ENCODE assay signal across 17 cellular contexts in genomic region chrX:123988423-123989116, GRCh38. TPM values are rescaled to one million over a fixed set of nuclear protein-coding genes. Genes with fewer than 3 reads are reported as not detected.
DNase-seq lines count a peak whose midpoint lies in the region; ATAC-seq and TF ChIP-seq lines count a peak whose summit lies in the region.
"Had no signal": no experiment of that assay in that cellular context is flagged by ENCODE, and none has a peak within 500 bp of the region (broad histone marks: within the 10 kb centered on the region; RNA-seq: fewer than 3 reads in every experiment).

No MANE protein-coding gene starts in this region.

- intact Hi-C loops in PC-3 (cut with micrococcal nuclease), result loop anchor here (5.0 kb wide), 1 partner anchor 34 kb away; no protein-coding TSS in a partner anchor
- intact Hi-C loops in natural killer cell (cut with micrococcal nuclease), result no loop called here

- no peaks in the 10 kb centered on the region for H3K9me3 ChIP-seq in PC-3 (ENCODE audit: low read length)
- H3K9me3 ChIP-seq: esophagus muscularis mucosa had no signal

- H3K9ac ChIP-seq in PC-3 (ENCODE audit: low read length), result no peak overlapping the region

- H3K9me3 Mint-ChIP-seq in brain (peaks cover 0 to 3% (median 0%) of the 10 kb centered on the region in 5 experiments), natural killer cell (no peaks in the 10 kb centered on the region)
- no peaks in the 10 kb centered on the region for H3K9me3 Mint-ChIP-seq in stimulated activated memory B cell treated with anti-CD40 and anti-IgM and Interleukin-4, amounts not matched to agents 10 μg/mL and 1 μg/mL and 100 μg/mL, for 72 hours
- H3K9me3 Mint-ChIP-seq: activated T-cell treated with anti-CD3 and anti-CD28 coated beads, Interleukin-2, amount 50 U/mL, for 24 hours; HFFc6 had no signal

- H3K4me3 ChIP-seq in PC-3 (ENCODE audit: low read length), result no peak overlapping the region
- H3K4me3 ChIP-seq: esophagus muscularis mucosa, skin epidermis had no signal

- no peak overlapping the region for H2AFZ ChIP-seq in PC-3 (ENCODE audit: low read length)

- H3K4me1 ChIP-seq in PC-3 (ENCODE audit: insufficient read depth, low read length), result peaks cover 20% of the 10 kb centered on the region

- no peaks in the 10 kb centered on the region for H3K9me2 ChIP-seq in PC-3 (replicated peaks; ENCODE audit: low read length)

- TF ChIP-seq CTCF in PC-3 (conservative IDR thresholded peaks at IDR 0.05; ENCODE audit: low read depth, low read length) (no peak), brain (conservative IDR thresholded peaks at IDR 0.05) (no peak), natural killer cell (IDR thresholded peaks at IDR 0.05) (no peak)

- H3K27me3 Mint-ChIP-seq in brain (no peaks in the 10 kb centered on the region), natural killer cell (ENCODE audit: low read depth in 2 of 2) (no peaks in the 10 kb centered on the region)
- H3K27me3 Mint-ChIP-seq in stimulated activated memory B cell treated with anti-CD40 and anti-IgM and Interleukin-4, amounts not matched to agents 10 μg/mL and 1 μg/mL and 100 μg/mL, for 72 hours, result no peaks in the 10 kb centered on the region
- H3K27me3 Mint-ChIP-seq: activated T-cell treated with anti-CD3 and anti-CD28 coated beads, Interleukin-2, amount 50 U/mL, for 24 hours had no signal

- H3K27me3 ChIP-seq in PC-3 (ENCODE audit: low read length), result no peaks in the 10 kb centered on the region
- H3K27me3 ChIP-seq: esophagus muscularis mucosa had no signal

- peaks cover 18% of the 10 kb centered on the region for H3K36me3 Mint-ChIP-seq in brain
- H3K36me3 Mint-ChIP-seq in natural killer cell, result no peaks in the 10 kb centered on the region
- no peaks in the 10 kb centered on the region for H3K36me3 Mint-ChIP-seq in stimulated activated memory B cell treated with anti-CD40 and anti-IgM and Interleukin-4, amounts not matched to agents 10 μg/mL and 1 μg/mL and 100 μg/mL, for 72 hours

- BruUV-seq in PC-3 (replicated peaks; lab: Mats Ljungman, UMichigan), result no TSS peak

- POLR2A ChIA-PET in PC-3 (lab: Charles Lee; ENCODE audit: unreplicated experiment), result no interaction called here

- H3K79me2 ChIP-seq in PC-3 (ENCODE audit: low read length), result peaks cover 89% of the 10 kb centered on the region

- peaks cover 21% of the 10 kb centered on the region for H3K4me1 Mint-ChIP-seq in brain
- peaks cover 34 to 35% of the 10 kb centered on the region in 2 donors for H3K4me1 Mint-ChIP-seq in natural killer cell
- H3K4me1 Mint-ChIP-seq in stimulated activated memory B cell treated with anti-CD40 and anti-IgM and Interleukin-4, amounts not matched to agents 10 μg/mL and 1 μg/mL and 100 μg/mL, for 72 hours, result peaks cover 32% of the 10 kb centered on the region

- CTCF ChIA-PET in PC-3 (lab: Charles Lee), result interaction anchor here (0.5 kb wide), 1 partner anchor 155 kb away, joined by 3 read pairs; no protein-coding TSS in a partner anchor

- H3F3A ChIP-seq in PC-3 (ENCODE audit: low read length, unreplicated experiment), result no peaks in the 10 kb centered on the region

- H3K4me2 ChIP-seq in PC-3 (ENCODE audit: low read length), result peak overlapping the region; percentile 12; the same call in 1 of the 2 replicates

- DNase-seq in COLO829 (ENCODE audit: low spot score), result peak; percentile 33
- peak; percentile 18 for DNase-seq in PC-3
- no peak for DNase-seq in natural killer cell
- no peak for DNase-seq in NCI-H524 treated with DMSO at 0.1 percent for 48 hours (lab: John Stamatoyannopoulos, UW)
- DNase-seq in iPS-NIHi7 (ENCODE audit: extremely low spot score), result no peak
- DNase-seq: activated T-cell treated with anti-CD3 and anti-CD28 coated beads, Interleukin-2, amount 50 U/mL, for 24 hours; GDM1; HFFc6; NK-92 treated with Interleukin-12 subunit alpha and Interleukin-12 subunit beta, amount 100 ng/mL, for 24 hours; posterior cingulate gyrus; stimulated activated CD4-positive, alpha-beta T cell treated with anti-CD3 and anti-CD28 coated beads, Interleukin-4, amount 100 ng/mL, for 24 hours; SW 1271 had no signal

- H3K4me3 Mint-ChIP-seq in brain (peak overlapping the region in 2 of 5 experiments; percentile 44 to 53), natural killer cell (peak overlapping the region; percentile 5)
- H3K4me3 Mint-ChIP-seq in stimulated activated memory B cell treated with anti-CD40 and anti-IgM and Interleukin-4, amounts not matched to agents 10 μg/mL and 1 μg/mL and 100 μg/mL, for 72 hours, result no peak overlapping the region
- H3K4me3 Mint-ChIP-seq: activated T-cell treated with anti-CD3 and anti-CD28 coated beads, Interleukin-2, amount 50 U/mL, for 24 hours; HFFc6 had no signal

- no peaks in the 10 kb centered on the region for H3K36me3 ChIP-seq in PC-3 (ENCODE audit: low read depth, low read length)
- H3K36me3 ChIP-seq: esophagus muscularis mucosa had no signal

- H4K20me1 ChIP-seq in PC-3 (ENCODE audit: low read length), result peaks cover 9% of the 10 kb centered on the region

- no peak overlapping the region for H3K27ac ChIP-seq in PC-3 (ENCODE audit: low read length)
- H3K27ac ChIP-seq: esophagus muscularis mucosa, skin epidermis had no signal

- ATAC-seq in PC-3 (peak; percentile 58), natural killer cell (no peak), HG03342 (IDR thresholded peaks at IDR 0.05; ENCODE audit: unreplicated experiment) (no peak)
- no peak for ATAC-seq in stimulated activated memory B cell treated with anti-CD40 and anti-IgM and Interleukin-4, amounts not matched to agents 10 μg/mL and 1 μg/mL and 100 μg/mL, for 72 hours

- H3K27ac Mint-ChIP-seq in brain, result peak overlapping the region in 4 of 5 experiments; percentile 5 to 78 (median 74)
- H3K27ac Mint-ChIP-seq in natural killer cell, result peak overlapping the region; percentile 4 to 69
- no peak overlapping the region for H3K27ac Mint-ChIP-seq in stimulated activated memory B cell treated with anti-CD40 and anti-IgM and Interleukin-4, amounts not matched to agents 10 μg/mL and 1 μg/mL and 100 μg/mL, for 72 hours
- H3K27ac Mint-ChIP-seq: activated T-cell treated with anti-CD3 and anti-CD28 coated beads, Interleukin-2, amount 50 U/mL, for 24 hours; HFFc6 had no signal

RNA-seq across cellular contexts. Expression of gene STAG2, which starts 27.1 kb away (rescaled TPM):
- total RNA-seq in PC-3 (2014; rRNA removed) (92.1 and 95.4 TPM in 2 replicates), natural killer cell (10 to 100 TPM; 91.7 to 97.2 (median 92.4) TPM)
- polyA plus RNA-seq in brain (ENCODE audit: insufficient read depth, low read depth, low replicate concordance), result 21.5 TPM

Comparison
In these comparisons a context has a peak if more than half of its experiments do, and no peak if none do; other contexts are left out.
1. DNase-seq: peak in COLO829 (single experiment) and PC-3 (single experiment); none in natural killer cell (single experiment), NCI-H524 treated with DMSO at 0.1 percent for 48 hours (single experiment) and iPS-NIHi7 (single experiment).